25 cellular contexts compared by ENCODE assay signal in the genomic region with DNA sequence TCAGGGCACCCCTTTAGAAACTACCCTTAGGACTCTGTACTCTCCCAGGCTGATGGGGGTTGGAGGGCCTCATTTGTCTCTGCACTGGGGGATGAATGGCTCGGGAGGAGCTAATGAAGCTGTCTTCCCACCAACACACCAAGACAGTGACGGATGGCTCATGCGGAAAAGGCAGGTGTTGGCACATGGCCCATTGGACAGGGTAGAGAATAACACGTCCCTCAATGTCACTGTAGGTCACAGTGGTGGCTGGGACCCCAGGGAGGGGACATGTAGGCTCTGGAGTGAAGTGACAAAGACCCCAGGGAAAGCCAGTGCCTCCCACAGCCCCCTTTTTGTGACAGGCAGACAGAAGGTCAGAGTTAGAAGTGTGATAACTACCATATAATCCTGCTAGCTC.
"Had no signal": no experiment of that assay in that cellular context is flagged by ENCODE, and none has a peak within 500 bp of the region (broad histone marks: within the 10 kb centered on the region; RNA-seq: fewer than 3 reads in every experiment).

No MANE protein-coding gene starts in this region.

- H3K36me3 ChIP-seq: adrenal gland, colonic mucosa, esophagus squamous epithelium had no signal

- H3K27ac ChIP-seq: adrenal gland, body of pancreas, colonic mucosa, epithelial cell of prostate, esophagus squamous epithelium had no signal

- H3K9me3 ChIP-seq: adrenal gland, body of pancreas, colonic mucosa, esophagus squamous epithelium had no signal

- ATAC-seq: activated CD4-positive, alpha-beta T cell treated with anti-CD3 and anti-CD28 coated beads for 36 hours; activated CD8-positive, alpha-beta memory T cell treated with anti-CD3 and anti-CD28 coated beads, Interleukin-2, amount 10 ng/mL, durations not matched to agents 7 days and 5 days; activated CD8-positive, alpha-beta T cell treated with anti-CD3 and anti-CD28 coated beads, Interleukin-2, amount 10 ng/mL, durations not matched to agents 7 days and 5 days; activated naive CD8-positive, alpha-beta T cell treated with anti-CD3 and anti-CD28 coated beads, Interleukin-2, amount 50 U/mL, for 24 hours; body of pancreas had no signal

- DNase-seq: activated CD4-positive, alpha-beta memory T cell treated with anti-CD3 and anti-CD28 coated beads for 36 hours; activated CD4-positive, alpha-beta T cell treated with anti-CD3 and anti-CD28 coated beads for 36 hours; activated CD4-positive, alpha-beta T cell treated with anti-CD3 and anti-CD28 coated beads, Interleukin-2, amount 10 ng/mL, durations not matched to agents 24 days and 14 days; activated CD4-positive, CD25-positive, alpha-beta regulatory T cell; activated CD4-positive, CD25-positive, alpha-beta regulatory T cell treated with anti-CD3 and anti-CD28 coated beads, Interleukin-2, amount 50 U/mL, for 72 hours; activated CD8-positive, alpha-beta memory T cell treated with anti-CD3 and anti-CD28 coated beads, Interleukin-2, amount 10 ng/mL, durations not matched to agents 7 days and 5 days; activated CD8-positive, alpha-beta memory T cell treated with anti-CD3 and anti-CD28 coated beads, Interleukin-2, amount 50 U/mL, for 4 hours; activated CD8-positive, alpha-beta T cell treated with anti-CD3 and anti-CD28 coated beads, Interleukin-2, amount 10 ng/mL, durations not matched to agents 7 days and 5 days; activated effector memory CD4-positive, alpha-beta T cell treated with anti-CD3 and anti-CD28 coated beads, Interleukin-2, amount 50 U/mL, for 16 hours; activated naive CD4-positive, alpha-beta T cell treated with anti-CD3 and anti-CD28 coated beads for 36 hours; activated naive CD8-positive, alpha-beta T cell treated with anti-CD3 and anti-CD28 coated beads for 36 hours; activated naive CD8-positive, alpha-beta T cell treated with anti-CD3 and anti-CD28 coated beads, Interleukin-2, amount 50 U/mL, for 24 hours; activated T-cell treated with anti-CD3 and anti-CD28 coated beads, Interleukin-2, amount 50 U/mL, for 1 hour; activated T-cell treated with anti-CD3 and anti-CD28 coated beads, Interleukin-2, amount 50 U/mL, for 48 hours; adrenal gland; amygdala; body of pancreas; caudate nucleus; colonic mucosa; effector CD8-positive, alpha-beta T cell; esophagus squamous epithelium; foreskin melanocyte; head of caudate nucleus; T-helper 2 cell had no signal

- H3K27me3 ChIP-seq: adrenal gland, body of pancreas, colonic mucosa had no signal

- H3K4me3 ChIP-seq: adrenal gland, body of pancreas, colonic mucosa, esophagus squamous epithelium had no signal

- H3K4me1 ChIP-seq: adrenal gland, body of pancreas, colonic mucosa, esophagus squamous epithelium had no signal
